ENCODE assay signal across 19 cellular contexts in genomic region chr5:38011641-38012188, GRCh38.
"Had no signal": no experiment of that assay in that cellular context is flagged by ENCODE, and none has a peak within 500 bp of the region (broad histone marks: within the 10 kb centered on the region; RNA-seq: fewer than 3 reads in every experiment).

No MANE protein-coding gene starts in this region.

- DNase-seq: activated T-cell treated with anti-CD3 and anti-CD28 coated beads, Interleukin-2, amount 50 U/mL, for 1 hour; dorsolateral prefrontal cortex; effector memory CD8-positive, alpha-beta T cell; glutamatergic neuron; immature natural killer cell; left lung; naive thymus-derived CD4-positive, alpha-beta T cell; retina; stimulated activated CD4-positive, alpha-beta T cell treated with anti-CD3 and anti-CD28 coated beads, Interleukin-4, amount 100 ng/mL, for 1 hour; stimulated activated naive CD4-positive, alpha-beta T cell; testis; trophoblast cell; uterus had no signal

- H3K9me3 ChIP-seq: left lung, testis, uterus had no signal

- H3K4me1 ChIP-seq: left lung, neural progenitor cell, testis, uterus had no signal

- H3K36me3 ChIP-seq: left lung, neural progenitor cell, uterus had no signal

- H3K4me3 ChIP-seq: dorsolateral prefrontal cortex, hepatocyte, left lung, lung, neural progenitor cell, testis, uterus had no signal

- ATAC-seq: activated T-helper 17 cell treated with anti-CD3 and anti-CD28 coated beads, Interleukin-2, amount 50 U/mL, for 72 hours; effector memory CD8-positive, alpha-beta T cell; esophagus mucosa; left lung; naive thymus-derived CD4-positive, alpha-beta T cell; WTC11 had no signal

- H3K27me3 ChIP-seq: left lung, neural progenitor cell, testis, uterus had no signal
